20 cellular contexts compared by ENCODE assay signal in the genomic region with DNA sequence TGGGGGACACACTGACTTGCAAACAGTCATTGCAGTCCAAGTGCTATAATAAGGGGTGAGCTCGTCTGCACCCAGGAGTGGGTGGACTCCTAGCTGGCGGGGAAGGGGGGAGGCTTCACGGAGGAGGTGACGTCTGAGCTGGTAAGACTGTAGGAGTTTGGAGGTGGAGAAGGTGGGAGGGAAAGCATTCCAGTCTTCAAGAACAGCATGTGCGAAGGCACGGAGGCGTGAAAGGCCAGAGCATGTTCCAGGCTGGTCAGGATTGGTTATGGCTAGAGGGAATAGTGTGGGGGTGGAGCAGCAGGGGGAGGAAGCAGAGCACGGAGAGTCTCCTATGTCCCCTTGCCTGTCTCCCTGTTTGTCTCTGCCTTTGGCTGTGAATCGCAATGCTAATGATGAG. TPM values are rescaled to one million over a fixed set of nuclear protein-coding genes. Genes with fewer than 3 reads are reported as not detected.
DNase-seq lines count a peak whose midpoint lies in the region; ATAC-seq and TF ChIP-seq lines count a peak whose summit lies in the region.
"Had no signal": no experiment of that assay in that cellular context is flagged by ENCODE, and none has a peak within 500 bp of the region (broad histone marks: within the 10 kb centered on the region; RNA-seq: fewer than 3 reads in every experiment).

No MANE protein-coding gene starts in this region.

- peak overlapping the region; percentile 90 for H3K27ac Mint-ChIP-seq in endodermal cell
- peak overlapping the region; percentile 68 for H3K27ac Mint-ChIP-seq in neural crest cell (ENCODE audit: unreplicated experiment)
- H3K27ac Mint-ChIP-seq: activated B cell treated with CpG ODN at 0.5 μM for 24 hours, T-cell had no signal

- H3K36me3 Mint-ChIP-seq in endodermal cell (ENCODE audit: low read depth) (peaks cover 14% of the 10 kb centered on the region), neural crest cell (ENCODE audit: low read depth) (no peaks in the 10 kb centered on the region)

- intact Hi-C loops in heart right ventricle (cut with DNase I): no loop called here
- intact Hi-C loops in left cardiac atrium (cut with DNase I): no loop called here

- WGBS in heart right ventricle, 2 donors: 66 to 72% methylated on average over 9 of the region's 9 CpGs
- 45 to 46% methylated on average over 9 of the region's 9 CpGs for WGBS in endodermal cell (ENCODE audit: insufficient coverage in 1 of 2, insufficient read length in 1 of 2), 2 experiments

- no peaks in the 10 kb centered on the region for H3K27me3 ChIP-seq in heart right ventricle
- no peaks in the 10 kb centered on the region for H3K27me3 ChIP-seq in endodermal cell (ENCODE audit: control insufficient read depth, insufficient read depth, low read length, poor library complexity, severe bottlenecking)
- H3K27me3 ChIP-seq: body of pancreas, foreskin keratinocyte had no signal

- peak overlapping the region in 9 of 10 donors; percentile 96 to 99 (median 97) for H3K27ac ChIP-seq in heart right ventricle
- peak overlapping the region; percentile 8 for H3K27ac ChIP-seq in endodermal cell (ENCODE audit: low read depth, low read length)
- H3K27ac ChIP-seq: foreskin keratinocyte had no signal

- no peak for ATAC-seq in heart right ventricle
- no peak for ATAC-seq in left cardiac atrium
- no peak for ATAC-seq in HG03457 (IDR thresholded peaks at IDR 0.05; ENCODE audit: unreplicated experiment)
- ATAC-seq: A549, body of pancreas, foreskin keratinocyte, GM12878, mucosa of descending colon, T-cell had no signal

- H3K9me3 Mint-ChIP-seq in endodermal cell (peaks cover 9% of the 10 kb centered on the region), neural crest cell (no peaks in the 10 kb centered on the region)
- H3K9me3 Mint-ChIP-seq: activated B cell treated with CpG ODN at 0.5 μM for 24 hours; CD4-positive, alpha-beta memory T cell; T-cell had no signal

- H3K4me1 Mint-ChIP-seq in endodermal cell (peaks cover 58% of the 10 kb centered on the region), neural crest cell (peaks cover 50% of the 10 kb centered on the region)

- H3K4me1 ChIP-seq in heart right ventricle (peaks cover 11 to 55% (median 42%) of the 10 kb centered on the region in 9 donors), endodermal cell (ENCODE audit: control insufficient read depth, insufficient read depth, low read length) (peaks cover 30% of the 10 kb centered on the region)

- H3K4me3 ChIP-seq in heart right ventricle: no peak overlapping the region
- H3K4me3 ChIP-seq in endodermal cell (ENCODE audit: low read length): peak overlapping the region; percentile 95
- H3K4me3 ChIP-seq: A549, body of pancreas, GM12878, mucosa of descending colon had no signal

- peaks cover 53% of the 10 kb centered on the region for H3K27me3 Mint-ChIP-seq in endodermal cell (ENCODE audit: insufficient read depth)
- no peaks in the 10 kb centered on the region for H3K27me3 Mint-ChIP-seq in neural crest cell (ENCODE audit: low read depth)
- H3K27me3 Mint-ChIP-seq: activated B cell treated with CpG ODN at 0.5 μM for 24 hours; CD4-positive, alpha-beta memory T cell; T-cell had no signal

- TF ChIP-seq CTCF in heart right ventricle (IDR thresholded peaks at IDR 0.05) (no peak), endodermal cell (conservative IDR thresholded peaks at IDR 0.05) (no peak), neural crest cell (conservative IDR thresholded peaks at IDR 0.05) (no peak)

- DNase-seq in heart right ventricle (no peak), left cardiac atrium (no peak), endodermal cell (peak; percentile 92), neural crest cell (ENCODE audit: low read depth, low spot score) (no peak), GF-D8 (lab: John Stamatoyannopoulos, UW) (no peak), NOMO-1 treated with dmso at 0.1 percent for 144 hours (lab: John Stamatoyannopoulos, UW; ENCODE audit: unreplicated experiment) (no peak), ecto neural progenitor cell (ENCODE audit: low spot score) (no peak)
- DNase-seq: activated B cell treated with CpG ODN at 0.5 μM for 24 hours; activated gamma-delta T cell treated with Interleukin-2 at 50 U/mL for 16 hours; body of pancreas; CD4-positive, alpha-beta memory T cell; effector memory CD4-positive, alpha-beta T cell; foreskin keratinocyte; mucosa of descending colon; NCI-H2029; NCI-H748 treated with DMSO at 0.1 percent for 48 hours; T-cell had no signal

- no peaks in the 10 kb centered on the region for H3K9me3 ChIP-seq in heart right ventricle
- H3K9me3 ChIP-seq in endodermal cell (ENCODE audit: control insufficient read depth, low read length): peaks cover 6% of the 10 kb centered on the region
- H3K9me3 ChIP-seq: body of pancreas, mucosa of descending colon had no signal

- H3K36me3 ChIP-seq in heart right ventricle: peaks cover 0 to 8% (median 2%) of the 10 kb centered on the region in 9 donors
- peaks cover 12% of the 10 kb centered on the region for H3K36me3 ChIP-seq in endodermal cell (ENCODE audit: control insufficient read depth, insufficient read depth, low read length)

- H3K4me3 Mint-ChIP-seq in endodermal cell: peak overlapping the region; percentile 89
- H3K4me3 Mint-ChIP-seq in neural crest cell: peak overlapping the region; percentile 75
- H3K4me3 Mint-ChIP-seq: activated B cell treated with CpG ODN at 0.5 μM for 24 hours; CD4-positive, alpha-beta memory T cell; T-cell had no signal

- H3K9ac ChIP-seq in endodermal cell (ENCODE audit: extremely low read depth, low read length, poor library complexity, severe bottlenecking): peak overlapping the region; percentile 94

RNA-seq across cellular contexts. Expression of a gene that starts 2.4 kb away (rescaled TPM):
- total RNA-seq in heart right ventricle: 10 to 100 TPM in 9 of 10 donors, 1 to 10 TPM in 1; 9.4 to 25.5 (median 16.3) TPM
- polyA plus RNA-seq in heart right ventricle: 1 to 10 TPM; 3.3 to 4.2 TPM
- 10 to 100 TPM; 10.1 to 14.2 TPM for total RNA-seq in left cardiac atrium
- total RNA-seq in endodermal cell: 10 to 100 TPM in 1 of 2 donors, 1 to 10 TPM in 1; 8.9 to 10.3 TPM
- 10.1 TPM for polyA plus RNA-seq in endodermal cell (2013, experiment 1 of 2)
- polyA plus RNA-seq in endodermal cell (2013, experiment 2 of 2): 9.5 TPM
- 9.2 and 10.0 TPM in 2 replicates for total RNA-seq in neural crest cell

RNA-seq across cellular contexts. Expression of a gene that starts 27.9 kb away (rescaled TPM):
- total RNA-seq in heart right ventricle (10 to 100 TPM; 56.7 to 72.7 (median 66.4) TPM), left cardiac atrium (10 to 100 TPM; 57.3 to 79.8 TPM), endodermal cell (100 to 1,000 TPM; 187 to 210 TPM), neural crest cell (293 and 305 TPM in 2 replicates)
- 10 to 100 TPM; 44.6 to 60.3 TPM for polyA plus RNA-seq in heart right ventricle
- 247 TPM for polyA plus RNA-seq in endodermal cell (2013, experiment 1 of 2)
- polyA plus RNA-seq in endodermal cell (2013, experiment 2 of 2): 229 TPM

RNA-seq across cellular contexts. Expression of a gene that starts 52.6 kb away (rescaled TPM):
- total RNA-seq in heart right ventricle (10 to 100 TPM; 56.7 to 93.0 (median 71.8) TPM), left cardiac atrium (10 to 100 TPM; 32.9 to 38.3 TPM), endodermal cell (1 to 10 TPM; 4.0 to 4.7 TPM), neural crest cell (1.2 and 1.5 TPM in 2 replicates)
- polyA plus RNA-seq in heart right ventricle: 10 to 100 TPM; 25.1 to 51.4 TPM
- polyA plus RNA-seq in endodermal cell (2013, experiment 1 of 2): 2.4 TPM
- polyA plus RNA-seq in endodermal cell (2013, experiment 2 of 2): 2.2 TPM
- total RNA-seq: activated B cell treated with CpG ODN at 0.5 μM for 24 hours had no signal

Comparison
In these comparisons a context has a peak if more than half of its experiments do, and no peak if none do; other contexts are left out.
1. RNA of a gene that starts 52.6 kb away (total RNA-seq): 56.7 to 93.0 TPM in heart right ventricle and 32.9 to 38.3 TPM in left cardiac atrium; 4.0 to 4.7 TPM in endodermal cell and 1.2 to 1.5 TPM in neural crest cell; every median in the first group is over 4 times any median in the second.